1 cellular context compared by ENCODE assay signal in the genomic region with DNA sequence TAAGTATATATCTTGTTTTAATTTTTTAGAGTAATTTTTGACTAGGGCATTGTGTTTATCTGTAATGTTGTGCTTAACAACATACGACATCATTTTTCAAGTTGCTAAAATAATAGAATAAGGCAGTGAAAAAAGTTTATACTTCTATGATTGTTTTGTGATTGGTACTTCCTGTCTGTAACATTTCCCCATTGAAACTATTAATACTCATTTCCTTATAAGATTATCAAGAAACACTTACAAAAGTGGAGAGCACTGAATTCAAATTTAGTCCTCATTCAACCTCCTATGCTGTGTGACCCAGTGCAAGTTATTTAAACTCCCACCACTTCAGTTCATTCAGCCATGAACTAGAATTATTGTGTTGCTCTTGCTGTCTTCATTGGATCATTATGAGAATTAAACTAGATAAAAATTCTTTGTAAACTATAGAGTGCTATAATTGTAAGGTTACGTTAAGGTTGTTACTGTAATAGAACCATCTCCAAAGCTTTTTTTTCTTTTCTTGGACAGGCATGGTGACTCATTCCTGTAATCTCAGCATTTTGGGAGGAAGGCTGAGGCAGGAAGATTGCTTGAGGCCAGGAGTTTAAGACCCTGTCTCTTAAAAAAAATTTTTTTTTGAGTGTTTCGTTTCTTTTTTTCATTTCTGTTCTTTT.
A peak's percentile ranks its signal among the peaks of the same experiment; 100 is the strongest.
TF ChIP-seq lines count a peak whose summit lies in the region.

No MANE protein-coding gene starts in this region.

TF ChIP-seq in K562, 482 proteins besides CTCF, POLR2A, EP300 and RAD21:
- TF ChIP-seq JUND (IDR thresholded peaks at IDR 0.05; ENCODE audit: borderline replicate concordance, low read depth, low read length) (peak; percentile 52; the same call in 1 of the 2 replicates), JUND (tag; IDR thresholded peaks at IDR 0.05; ENCODE audit: borderline replicate concordance, low read depth, low read length) (no peak), SIRT6 (IDR thresholded peaks at IDR 0.05; ENCODE audit: low read depth, low read length) (no peak), ZNF282 (CRISPR knock-in tag; IDR thresholded peaks at IDR 0.05) (no peak)
TF ChIP-seq in K562: peak in this region for 1.
